In genomic region chr2:218882866-218883366, GRCh38 we compare ENCODE assay signal across 1 cellular context.
A peak's percentile ranks its signal among the peaks of the same experiment; 100 is the strongest.
TF ChIP-seq lines count a peak whose summit lies in the region.

No MANE protein-coding gene starts in this region.

TF ChIP-seq in GM12878, 131 proteins besides CTCF, POLR2A, EP300 and RAD21:
- TF ChIP-seq HDGF (IDR thresholded peaks at IDR 0.05), result 0 out of 2 replicates have a peak, but pooled peaks have one; percentile 39
- TF ChIP-seq ZBED1 (IDR thresholded peaks at IDR 0.05; ENCODE audit: borderline replicate concordance), result no peak
- no peak for TF ChIP-seq WRNIP1 (IDR thresholded peaks at IDR 0.05; ENCODE audit: borderline replicate concordance, low read depth, low read length)
- TF ChIP-seq HDAC6 (IDR thresholded peaks at IDR 0.05; ENCODE audit: unreplicated experiment), result no peak
- TF ChIP-seq MLLT1 (IDR thresholded peaks at IDR 0.05), result peak; percentile 57
- TF ChIP-seq HSF1 (IDR thresholded peaks at IDR 0.05; ENCODE audit: low read depth, low read length), result no peak
- TF ChIP-seq RELB (IDR thresholded peaks at IDR 0.05; ENCODE audit: low read depth), result 0 out of 2 replicates have a peak, but pooled peaks have one; percentile 10
- peak; percentile 31; the same call in 1 of the 2 replicates for TF ChIP-seq IKZF1 (conservative IDR thresholded peaks at IDR 0.05)
- TF ChIP-seq SMARCA5 (IDR thresholded peaks at IDR 0.05), result peak; percentile 16; the same call in 1 of the 2 replicates
